In genomic region chr7:100824499-100825214, GRCh38 we compare ENCODE assay signal across 11 cellular contexts. TPM values are rescaled to one million over a fixed set of nuclear protein-coding genes. Genes with fewer than 3 reads are reported as not detected.
A peak's percentile ranks its signal among the peaks of the same experiment; 100 is the strongest.
DNase-seq lines count a peak whose midpoint lies in the region; ATAC-seq and TF ChIP-seq lines count a peak whose summit lies in the region.
"Had no signal": no experiment of that assay in that cellular context is flagged by ENCODE, and none has a peak within 500 bp of the region (broad histone marks: within the 10 kb centered on the region; RNA-seq: fewer than 3 reads in every experiment).

No MANE protein-coding gene starts in this region.

- H3K9me3 ChIP-seq in IMR-90 (ENCODE audit: control insufficient read depth, insufficient read depth, low read length) (no peaks in the 10 kb centered on the region), endodermal cell (ENCODE audit: control insufficient read depth, low read length) (no peaks in the 10 kb centered on the region), mesodermal cell (ENCODE audit: control insufficient read depth, low read length) (no peaks in the 10 kb centered on the region)
- H3K9me3 ChIP-seq: SJSA1 had no signal

- ATAC-seq in IMR-90 (ENCODE audit: low read depth) = no peak
- ATAC-seq: stimulated activated memory B cell treated with anti-CD40 and anti-IgM and Interleukin-4, amounts not matched to agents 10 μg/mL and 1 μg/mL and 100 μg/mL, for 72 hours had no signal

- H3K27me3 ChIP-seq in IMR-90 (ENCODE audit: control insufficient read depth, insufficient read depth, low read length) = no peaks in the 10 kb centered on the region
- H3K27me3 ChIP-seq in endodermal cell (ENCODE audit: control insufficient read depth, insufficient read depth, low read length, poor library complexity, severe bottlenecking) = no peaks in the 10 kb centered on the region
- H3K27me3 ChIP-seq: SJSA1 had no signal

- no peak overlapping the region for H3K14ac ChIP-seq in IMR-90 (replicated peaks; ENCODE audit: low read depth, low read length)

- H3K4me1 ChIP-seq in IMR-90 (ENCODE audit: control insufficient read depth, insufficient read depth, low read length) = peaks cover 9% of the 10 kb centered on the region
- H3K4me1 ChIP-seq in endodermal cell (ENCODE audit: control insufficient read depth, insufficient read depth, low read length) = no peaks in the 10 kb centered on the region
- peaks cover 13% of the 10 kb centered on the region for H3K4me1 ChIP-seq in mesodermal cell (ENCODE audit: control insufficient read depth, insufficient read depth, low read length, poor library complexity, severe bottlenecking)

- peak overlapping the region; percentile 7 for H2AK9ac ChIP-seq in IMR-90 (replicated peaks; ENCODE audit: low read depth, low read length, poor library complexity)

- H3K4ac ChIP-seq in IMR-90 (ENCODE audit: low read depth, low read length) = no peak overlapping the region

- CTCF ChIA-PET in IMR-90 (lab: Yijun Ruan, JAX) = interaction anchor here (1.6 kb wide), 1 partner anchor 119 kb away, joined by 5 read pairs; the partner anchor contains the start of gene POP7

- H3K4me1 Mint-ChIP-seq in endodermal cell (peaks cover 16% of the 10 kb centered on the region), type B pancreatic cell (ENCODE audit: unreplicated experiment) (peaks cover 17% of the 10 kb centered on the region)

- H4K8ac ChIP-seq in IMR-90 (ENCODE audit: low read depth in 2 of 2, low read length in 2 of 2) = no peak overlapping the region

- no peak for DNase-seq in IMR-90
- DNase-seq in endodermal cell = no peak
- DNase-seq in type B pancreatic cell (ENCODE audit: extremely low spot score, unreplicated experiment) = no peak
- DNase-seq in medulla oblongata (ENCODE audit: extremely low spot score) = no peak
- no peak for DNase-seq in OCI-M2 (lab: John Stamatoyannopoulos, UW; ENCODE audit: unreplicated experiment)
- DNase-seq in stimulated activated CD4-positive, alpha-beta T cell treated with anti-CD3 and anti-CD28 coated beads, Interleukin-2, amount 100 ng/mL, for 48 hours = no peak
- DNase-seq: caudate nucleus, GF-D8 had no signal

- POLR2A ChIA-PET in IMR-90 (lab: Charles Lee; ENCODE audit: unreplicated experiment) = no interaction called here

- H3K18ac ChIP-seq in IMR-90 (ENCODE audit: low read depth, low read length) = no peak overlapping the region

- no peak overlapping the region for H2BK5ac ChIP-seq in IMR-90 (ENCODE audit: low read depth, low read length, poor library complexity, severe bottlenecking)

- H2BK15ac ChIP-seq in IMR-90 (ENCODE audit: low read depth, low read length) = no peak overlapping the region

- no peak overlapping the region for H3K56ac ChIP-seq in IMR-90 (ENCODE audit: extremely low read depth, insufficient read depth, low read length)

- dilution Hi-C loops in IMR-90 (cut with HindIII; ENCODE audit: low sequenced_read_pairs, unreplicated experiment) = no loop called here

- H3K4me2 ChIP-seq in IMR-90 (ENCODE audit: low read depth, low read length) = peak overlapping the region; percentile 97

- TF ChIP-seq POLR2A in IMR-90 (IDR thresholded peaks at IDR 0.05; ENCODE audit: low read depth, low read length) = no peak

- H2AK5ac ChIP-seq in IMR-90 (ENCODE audit: low read depth, low read length) = no peak overlapping the region

- TF ChIP-seq RAD21 in IMR-90 (IDR thresholded peaks at IDR 0.05; ENCODE audit: low read length) = no peak

- H3K27ac ChIP-seq in IMR-90 (ENCODE audit: insufficient read depth, low read length) (no peak overlapping the region), endodermal cell (ENCODE audit: low read depth, low read length) (no peak overlapping the region), mesodermal cell (ENCODE audit: low read depth, low read length, severe bottlenecking) (no peak overlapping the region)
- H3K27ac ChIP-seq: SJSA1 had no signal

- H3K36me3 Mint-ChIP-seq in endodermal cell (ENCODE audit: low read depth) (peaks cover 40% of the 10 kb centered on the region), type B pancreatic cell (peaks cover 13% of the 10 kb centered on the region)
- H3K36me3 Mint-ChIP-seq: stimulated activated memory B cell treated with anti-CD40 and anti-IgM and Interleukin-4, amounts not matched to agents 10 μg/mL and 1 μg/mL and 100 μg/mL, for 72 hours had no signal

- 28% methylated on average over 2 of the region's 18 CpGs; no CpG with 5 or more reads in 1 of the 2 experiments for WGBS in IMR-90 (ENCODE audit: extremely low coverage in 2 of 2, insufficient read length in 1 of 2), 2 experiments
- WGBS in endodermal cell (ENCODE audit: insufficient coverage in 1 of 2, insufficient read length in 1 of 2), 2 experiments = 86 to 89% methylated on average over 3 to 18 of the region's 18 CpGs
- 80 to 89% methylated on average over 3 to 15 of the region's 18 CpGs for WGBS in mesodermal cell (ENCODE audit: insufficient coverage in 2 of 2), 2 experiments

- H3K4me3 Mint-ChIP-seq in endodermal cell (peak overlapping the region; percentile 93), type B pancreatic cell (peak overlapping the region; percentile 99)
- H3K4me3 Mint-ChIP-seq: stimulated activated memory B cell treated with anti-CD40 and anti-IgM and Interleukin-4, amounts not matched to agents 10 μg/mL and 1 μg/mL and 100 μg/mL, for 72 hours had no signal

- peaks cover 34% of the 10 kb centered on the region for H3K36me3 ChIP-seq in IMR-90 (ENCODE audit: control insufficient read depth, insufficient read depth, low read length)
- peaks cover 42% of the 10 kb centered on the region for H3K36me3 ChIP-seq in endodermal cell (ENCODE audit: control insufficient read depth, insufficient read depth, low read length)
- peaks cover 61% of the 10 kb centered on the region for H3K36me3 ChIP-seq in mesodermal cell (ENCODE audit: control insufficient read depth, insufficient read depth, low read length)

- no peak overlapping the region for H4K5ac ChIP-seq in IMR-90 (ENCODE audit: low read depth, low read length)

- H3K9ac ChIP-seq in IMR-90 (ENCODE audit: low read depth, low read length) = peak overlapping the region; percentile 72
- no peak overlapping the region for H3K9ac ChIP-seq in endodermal cell (ENCODE audit: extremely low read depth, low read length, poor library complexity, severe bottlenecking)

- in situ Hi-C loops in IMR-90 (cut with MboI; ENCODE audit: low sequenced_read_pairs) = loop anchor here (10.0 kb wide), 1 partner anchor 120 kb away; the partner anchor contains the start of gene POP7

- H3K27ac Mint-ChIP-seq in endodermal cell (no peak overlapping the region), type B pancreatic cell (no peak overlapping the region)
- H3K27ac Mint-ChIP-seq: stimulated activated memory B cell treated with anti-CD40 and anti-IgM and Interleukin-4, amounts not matched to agents 10 μg/mL and 1 μg/mL and 100 μg/mL, for 72 hours had no signal

- H3K9me1 ChIP-seq in IMR-90 (ENCODE audit: insufficient read depth, low read length) = no peaks in the 10 kb centered on the region

- intact Hi-C loops in IMR-90 (cut with micrococcal nuclease) = no loop called here

- TF ChIP-seq CTCF in IMR-90 (conservative IDR thresholded peaks at IDR 0.05; ENCODE audit: low read depth, low read length) (no peak), endodermal cell (conservative IDR thresholded peaks at IDR 0.05) (no peak), type B pancreatic cell (conservative IDR thresholded peaks at IDR 0.05) (no peak)

- no peaks in the 10 kb centered on the region for H3K9me3 Mint-ChIP-seq in endodermal cell
- H3K9me3 Mint-ChIP-seq in type B pancreatic cell = no peaks in the 10 kb centered on the region
- H3K9me3 Mint-ChIP-seq: stimulated activated memory B cell treated with anti-CD40 and anti-IgM and Interleukin-4, amounts not matched to agents 10 μg/mL and 1 μg/mL and 100 μg/mL, for 72 hours had no signal

- H2BK120ac ChIP-seq in IMR-90 (ENCODE audit: low read depth, low read length) = no peak overlapping the region

- BruUV-seq in IMR-90 (replicated peaks; lab: Mats Ljungman, UMichigan) = no TSS peak

- H3K79me1 ChIP-seq in IMR-90 (ENCODE audit: low read depth in 1 of 2, low read length in 2 of 2) = peaks cover 7 to 50% of the 10 kb centered on the region in 2 experiments; a peak in 3 of 4 replicates

- no peaks in the 10 kb centered on the region for H3K27me3 Mint-ChIP-seq in endodermal cell (ENCODE audit: insufficient read depth)
- no peaks in the 10 kb centered on the region for H3K27me3 Mint-ChIP-seq in type B pancreatic cell

- peak overlapping the region; percentile 83 for H3K4me3 ChIP-seq in IMR-90 (ENCODE audit: insufficient read depth, low read depth, low read length)
- H3K4me3 ChIP-seq in endodermal cell (ENCODE audit: low read length) = peak overlapping the region; percentile 99
- H3K4me3 ChIP-seq in mesodermal cell (ENCODE audit: extremely low read depth, insufficient read depth, low read length, poor library complexity, severe bottlenecking) = peak overlapping the region; percentile 96
- H3K4me3 ChIP-seq: SJSA1 had no signal

- no peak overlapping the region for H2AFZ ChIP-seq in IMR-90 (replicated peaks; ENCODE audit: low read length, poor library complexity)

- peaks cover 30% of the 10 kb centered on the region for H4K20me1 ChIP-seq in IMR-90 (ENCODE audit: insufficient read depth, low read length)

- no peak overlapping the region for H4K91ac ChIP-seq in IMR-90 (ENCODE audit: insufficient read depth, low read depth, low read length)

- H3K23ac ChIP-seq in IMR-90 (ENCODE audit: low read depth, low read length) = peak overlapping the region; percentile 71; the same call in 1 of the 2 replicates

- no peak overlapping the region for H2BK20ac ChIP-seq in IMR-90 (ENCODE audit: low read depth, low read length)

RNA-seq across cellular contexts. Expression of gene EPHB4, which starts 2.7 kb away (rescaled TPM):
- total RNA-seq in IMR-90 (2012; rRNA removed) (35.0 and 36.4 TPM in 2 replicates), endodermal cell (100 to 1,000 TPM; 106 to 117 TPM), type B pancreatic cell (ENCODE audit: low replicate concordance) (69.3 and 78.4 TPM in 2 replicates)
- polyA plus RNA-seq in IMR-90 (2012; rRNA removed) = 34.5 and 35.0 TPM in 2 replicates
- polyA plus RNA-seq in IMR-90 (2012; cell fraction: cytosol; rRNA removed) = 21.0 and 41.2 TPM in 2 replicates
- 49.9 and 59.2 TPM in 2 replicates for polyA plus RNA-seq in IMR-90 (2012; cell fraction: nucleus; rRNA removed; ENCODE audit: low replicate concordance)
- polyA plus RNA-seq in endodermal cell (2013, experiment 1 of 2) = 49.4 TPM
- polyA plus RNA-seq in endodermal cell (2013, experiment 2 of 2) = 46.5 TPM
- polyA plus RNA-seq in mesodermal cell (2013, experiment 1 of 2) = 80.4 TPM
- 63.6 TPM for polyA plus RNA-seq in mesodermal cell (2013, experiment 2 of 2)

RNA-seq across cellular contexts. Expression of gene SLC12A9, which starts 27.9 kb away (rescaled TPM):
- total RNA-seq in IMR-90 (2012; rRNA removed) (3.3 and 4.5 TPM in 2 replicates), endodermal cell (10 to 100 TPM; 22.5 to 35.1 TPM), type B pancreatic cell (ENCODE audit: low replicate concordance) (31.4 and 37.1 TPM in 2 replicates)
- 16.2 and 17.7 TPM in 2 replicates for polyA plus RNA-seq in IMR-90 (2012; rRNA removed)
- polyA plus RNA-seq in IMR-90 (2012; cell fraction: cytosol; rRNA removed) = 11.9 and 20.8 TPM in 2 replicates
- polyA plus RNA-seq in IMR-90 (2012; cell fraction: nucleus; rRNA removed; ENCODE audit: low replicate concordance) = 49.4 and 99.1 TPM in 2 replicates
- polyA plus RNA-seq in endodermal cell (2013, experiment 1 of 2) = 17.0 TPM
- polyA plus RNA-seq in endodermal cell (2013, experiment 2 of 2) = 16.7 TPM
- polyA plus RNA-seq in mesodermal cell (2013, experiment 1 of 2) = 16.4 TPM
- 14.7 TPM for polyA plus RNA-seq in mesodermal cell (2013, experiment 2 of 2)

RNA-seq across cellular contexts. Expression of gene TRIP6, which starts 42.5 kb away (rescaled TPM):
- total RNA-seq in IMR-90 (2012; rRNA removed) (36.4 and 39.2 TPM in 2 replicates), endodermal cell (100 to 1,000 TPM; 107 to 114 TPM), type B pancreatic cell (ENCODE audit: low replicate concordance) (78.9 and 84.7 TPM in 2 replicates)
- 72.3 and 89.0 TPM in 2 replicates for polyA plus RNA-seq in IMR-90 (2012; rRNA removed)
- polyA plus RNA-seq in IMR-90 (2012; cell fraction: cytosol; rRNA removed) = 76.7 and 146 TPM in 2 replicates
- 158 and 235 TPM in 2 replicates for polyA plus RNA-seq in IMR-90 (2012; cell fraction: nucleus; rRNA removed; ENCODE audit: low replicate concordance)
- 56.2 TPM for polyA plus RNA-seq in endodermal cell (2013, experiment 1 of 2)
- 56.4 TPM for polyA plus RNA-seq in endodermal cell (2013, experiment 2 of 2)
- polyA plus RNA-seq in mesodermal cell (2013, experiment 1 of 2) = 86.0 TPM
- polyA plus RNA-seq in mesodermal cell (2013, experiment 2 of 2) = 68.8 TPM

RNA-seq across cellular contexts. Expression of gene SRRT, which starts 50.2 kb away (rescaled TPM):
- 41.4 and 45.3 TPM in 2 replicates for total RNA-seq in IMR-90 (2012; rRNA removed)
- polyA plus RNA-seq in IMR-90 (2012; rRNA removed) = 89.5 and 93.5 TPM in 2 replicates
- 44.1 and 48.9 TPM in 2 replicates for polyA plus RNA-seq in IMR-90 (2012; cell fraction: cytosol; rRNA removed)
- polyA plus RNA-seq in IMR-90 (2012; cell fraction: nucleus; rRNA removed; ENCODE audit: low replicate concordance) = 362 and 444 TPM in 2 replicates
- 100 to 1,000 TPM; 186 to 236 TPM for total RNA-seq in endodermal cell
- 161 TPM for polyA plus RNA-seq in endodermal cell (2013, experiment 1 of 2)
- 142 TPM for polyA plus RNA-seq in endodermal cell (2013, experiment 2 of 2)
- polyA plus RNA-seq in mesodermal cell (2013, experiment 1 of 2) = 89.6 TPM
- polyA plus RNA-seq in mesodermal cell (2013, experiment 2 of 2) = 82.7 TPM
- 168 and 239 TPM in 2 replicates for total RNA-seq in type B pancreatic cell (ENCODE audit: low replicate concordance)
